In the genomic region with DNA sequence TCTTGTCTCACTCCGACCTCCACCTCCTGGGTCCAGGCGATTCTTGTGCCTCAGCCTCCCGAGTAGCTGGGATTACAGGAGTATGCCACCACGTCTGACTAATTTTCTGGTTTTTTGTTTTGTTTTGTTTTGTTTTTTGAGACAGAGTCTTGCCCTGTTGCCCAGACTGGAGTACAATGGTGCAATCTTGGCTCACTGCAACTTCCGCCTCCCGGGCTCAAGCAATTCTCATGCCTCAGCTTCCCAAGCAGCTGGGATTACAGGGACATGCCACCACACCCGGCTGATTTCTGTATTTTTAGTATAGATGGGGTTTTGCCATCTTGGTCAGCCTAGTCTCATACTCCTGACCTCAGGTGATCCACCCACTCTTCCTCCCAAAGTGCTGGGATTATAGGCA, we compare ENCODE assay signal across 6 cellular contexts.
DNase-seq lines count a peak whose midpoint lies in the region; ATAC-seq and TF ChIP-seq lines count a peak whose summit lies in the region.
"Not testable (repeated sequence)": the region's sequence is repeated elsewhere in the genome, so short reads cannot be mapped to it uniquely, and the experiment has no call there.

No MANE protein-coding gene starts in this region.

- not testable (repeated sequence) for H3K27ac ChIP-seq in H9 (ENCODE audit: insufficient read length, low read depth, low read length); lower lobe of right lung
- peak overlapping the region; percentile 71 for H3K27ac ChIP-seq in neutrophil

- ATAC-seq in activated CD8-positive, alpha-beta T cell treated with anti-CD3 and anti-CD28 coated beads, Interleukin-2, amount 10 ng/mL, durations not matched to agents 7 days and 5 days; lower lobe of right lung: not testable (repeated sequence)

- H3K4me3 Mint-ChIP-seq in CD14-positive monocyte; H9; activated CD8-positive, alpha-beta T cell treated with anti-CD3 and anti-CD28 coated beads, Interleukin-2, amount 10 ng/mL, durations not matched to agents 7 days and 5 days; dendritic cell treated with granulocyte-macrophage colony-stimulating factor and Interleukin-4, amounts not matched to agents 40 ng/mL and 50 ng/mL, for 4 days: not testable (repeated sequence)

- not testable (repeated sequence) for H2AK5ac ChIP-seq in H9 (ENCODE audit: insufficient read length, low read length)

- CTCF ChIA-PET in activated CD8-positive, alpha-beta T cell treated with anti-CD3 and anti-CD28 coated beads, Interleukin-2, amount 10 ng/mL, durations not matched to agents 7 days and 5 days (lab: Charles Lee) = not testable (repeated sequence)

- peaks cover 45 to 56% of the 10 kb centered on the region in 2 donors for H3K36me3 Mint-ChIP-seq in CD14-positive monocyte
- not testable (repeated sequence) for H3K36me3 Mint-ChIP-seq in H9 (ENCODE audit: insufficient read depth in 1 of 3, low read depth in 3 of 3); activated CD8-positive, alpha-beta T cell treated with anti-CD3 and anti-CD28 coated beads, Interleukin-2, amount 10 ng/mL, durations not matched to agents 7 days and 5 days (ENCODE audit: low read depth)
- H3K36me3 Mint-ChIP-seq in dendritic cell treated with granulocyte-macrophage colony-stimulating factor and Interleukin-4, amounts not matched to agents 40 ng/mL and 50 ng/mL, for 4 days (ENCODE audit: low read depth) = peaks cover 46% of the 10 kb centered on the region

- H2BK5ac ChIP-seq in H9 (ENCODE audit: insufficient read length, low read length) = not testable (repeated sequence)

- not testable (repeated sequence) for H2BK120ac ChIP-seq in H9 (ENCODE audit: low read depth, low read length, poor library complexity, severe bottlenecking)

- not testable (repeated sequence) for H3K9ac ChIP-seq in H9 (ENCODE audit: extremely low read depth, insufficient read length, low read length)

- no CpG with 5 or more reads among the region's 7 CpGs for WGBS in H9 (ENCODE audit: extremely low coverage, insufficient read length, low lambda C conversion rate)

- H3K79me1 ChIP-seq in H9 (ENCODE audit: insufficient read depth, low read depth, low read length, poor library complexity, severe bottlenecking) = not testable (repeated sequence)

- not testable (repeated sequence) for H3K9me3 Mint-ChIP-seq in CD14-positive monocyte; H9; activated CD8-positive, alpha-beta T cell treated with anti-CD3 and anti-CD28 coated beads, Interleukin-2, amount 10 ng/mL, durations not matched to agents 7 days and 5 days (ENCODE audit: insufficient read depth); dendritic cell treated with granulocyte-macrophage colony-stimulating factor and Interleukin-4, amounts not matched to agents 40 ng/mL and 50 ng/mL, for 4 days

- H4K20me1 ChIP-seq in H9 (ENCODE audit: control insufficient read depth, insufficient read depth, insufficient read length) = not testable (repeated sequence)

- H2AFZ ChIP-seq in H9 (ENCODE audit: low read length) = not testable (repeated sequence)

- not testable (repeated sequence) for H2BK20ac ChIP-seq in H9 (ENCODE audit: low read depth, low read length, poor library complexity, severe bottlenecking)

- H3K56ac ChIP-seq in H9 (ENCODE audit: insufficient read length, low read depth, low read length) = not testable (repeated sequence)

- H3K36me3 ChIP-seq in lower lobe of right lung, neutrophil: not testable (repeated sequence)

- H3T11ph ChIP-seq in H9 (ENCODE audit: low read length) = not testable (repeated sequence)

- not testable (repeated sequence) for H2BK12ac ChIP-seq in H9 (ENCODE audit: insufficient read length, low read depth, low read length)

- H3K27ac Mint-ChIP-seq in CD14-positive monocyte = peak overlapping the region in 6 of 7 donors; percentile 61 to 86 (median 72)
- H3K27ac Mint-ChIP-seq in H9 = peak overlapping the region in 2 of 3 experiments; percentile 76 to 77; a peak in 2 of 7 replicates
- peak overlapping the region; percentile 15 for H3K27ac Mint-ChIP-seq in activated CD8-positive, alpha-beta T cell treated with anti-CD3 and anti-CD28 coated beads, Interleukin-2, amount 10 ng/mL, durations not matched to agents 7 days and 5 days
- peak overlapping the region; percentile 10 for H3K27ac Mint-ChIP-seq in dendritic cell treated with granulocyte-macrophage colony-stimulating factor and Interleukin-4, amounts not matched to agents 40 ng/mL and 50 ng/mL, for 4 days

- peaks cover 35% of the 10 kb centered on the region for H3K4me1 Mint-ChIP-seq in CD14-positive monocyte
- not testable (repeated sequence) for H3K4me1 Mint-ChIP-seq in H9; activated CD8-positive, alpha-beta T cell treated with anti-CD3 and anti-CD28 coated beads, Interleukin-2, amount 10 ng/mL, durations not matched to agents 7 days and 5 days (ENCODE audit: low read depth); dendritic cell treated with granulocyte-macrophage colony-stimulating factor and Interleukin-4, amounts not matched to agents 40 ng/mL and 50 ng/mL, for 4 days (ENCODE audit: low read depth)

- not testable (repeated sequence) for H3K4ac ChIP-seq in H9 (ENCODE audit: low read depth, low read length)

- not testable (repeated sequence) for H3K23me2 ChIP-seq in H9 (ENCODE audit: insufficient read length, low read depth, low read length, poor library complexity, severe bottlenecking)

- not testable (repeated sequence) for H3K27me3 Mint-ChIP-seq in CD14-positive monocyte (ENCODE audit: low read depth in 3 of 3); H9 (ENCODE audit: low read depth); activated CD8-positive, alpha-beta T cell treated with anti-CD3 and anti-CD28 coated beads, Interleukin-2, amount 10 ng/mL, durations not matched to agents 7 days and 5 days (ENCODE audit: low read depth); dendritic cell treated with granulocyte-macrophage colony-stimulating factor and Interleukin-4, amounts not matched to agents 40 ng/mL and 50 ng/mL, for 4 days

- intact Hi-C loops in CD14-positive monocyte (cut with micrococcal nuclease); dendritic cell treated with granulocyte-macrophage colony-stimulating factor and Interleukin-4, amounts not matched to agents 40 ng/mL and 50 ng/mL, for 4 days (cut with micrococcal nuclease); lower lobe of right lung (cut with DNase I): not testable (repeated sequence)

- not testable (repeated sequence) for H4K5ac ChIP-seq in H9 (ENCODE audit: insufficient read length, low read depth, low read length)

- H2BK15ac ChIP-seq in H9 (ENCODE audit: low read depth, low read length) = not testable (repeated sequence)

- not testable (repeated sequence) for DNase-seq in CD14-positive monocyte (ENCODE audit: low spot score); H9; activated CD8-positive, alpha-beta T cell treated with anti-CD3 and anti-CD28 coated beads, Interleukin-2, amount 10 ng/mL, durations not matched to agents 7 days and 5 days
- peak; percentile 68 for DNase-seq in lower lobe of right lung

- H4K91ac ChIP-seq in H9 (ENCODE audit: insufficient read length, low read depth, low read length) = not testable (repeated sequence)

- H3K79me2 ChIP-seq in H9 (ENCODE audit: insufficient read depth, low read length) = not testable (repeated sequence)

- not testable (repeated sequence) for H3K27me3 ChIP-seq in H9 (ENCODE audit: insufficient read depth, low read length); lower lobe of right lung (ENCODE audit: low read depth); neutrophil

- H3K4me2 ChIP-seq in H9 (ENCODE audit: insufficient read depth, insufficient read length, low read length) = not testable (repeated sequence)

- not testable (repeated sequence) for H3K9me3 ChIP-seq in H9 (ENCODE audit: control insufficient read depth, low read depth, low read length); lower lobe of right lung; neutrophil

- not testable (repeated sequence) for H3K14ac ChIP-seq in H9 (ENCODE audit: insufficient read depth, low read length)

- TF ChIP-seq CTCF in CD14-positive monocyte (IDR thresholded peaks at IDR 0.05); H9 (conservative IDR thresholded peaks at IDR 0.05); lower lobe of right lung (IDR thresholded peaks at IDR 0.05); neutrophil (IDR thresholded peaks at IDR 0.05): not testable (repeated sequence)

- POLR2A ChIA-PET in activated CD8-positive, alpha-beta T cell treated with anti-CD3 and anti-CD28 coated beads, Interleukin-2, amount 10 ng/mL, durations not matched to agents 7 days and 5 days (lab: Charles Lee) = interaction anchor here (0.6 kb wide), 1 partner anchor 1592 kb away, joined by 3 read pairs; no protein-coding TSS in a partner anchor

- H4K8ac ChIP-seq in H9 (replicated peaks; ENCODE audit: insufficient read length, low read depth, low read length) = not testable (repeated sequence)

- not testable (repeated sequence) for H3K4me1 ChIP-seq in H9 (ENCODE audit: insufficient read depth, low read length); lower lobe of right lung
- peaks cover 42 to 44% of the 10 kb centered on the region in 2 experiments for H3K4me1 ChIP-seq in neutrophil (ENCODE audit: control insufficient read depth in 1 of 2, insufficient read depth in 1 of 2, low read depth in 1 of 2, low read length in 1 of 2)

- not testable (repeated sequence) for H3K18ac ChIP-seq in H9 (ENCODE audit: insufficient read length, low read depth, low read length)

- not testable (repeated sequence) for H3K4me3 ChIP-seq in lower lobe of right lung; neutrophil (ENCODE audit: low read depth in 1 of 2, low read length in 1 of 2)

- not testable (repeated sequence) for H3K23ac ChIP-seq in H9 (ENCODE audit: insufficient read length, low read depth, low read length)

Comparison
In these comparisons a context has a peak if more than half of its experiments do, and no peak if none do; other contexts are left out.
1. H3K27ac Mint-ChIP-seq: peak in every context shown above with its lines; median percentile 76 in H9; 72 in CD14-positive monocyte; 15 in activated CD8-positive, alpha-beta T cell treated with anti-CD3 and anti-CD28 coated beads, Interleukin-2, amount 10 ng/mL, durations not matched to agents 7 days and 5 days; 10 in dendritic cell treated with granulocyte-macrophage colony-stimulating factor and Interleukin-4, amounts not matched to agents 40 ng/mL and 50 ng/mL, for 4 days.